In the genomic region with DNA sequence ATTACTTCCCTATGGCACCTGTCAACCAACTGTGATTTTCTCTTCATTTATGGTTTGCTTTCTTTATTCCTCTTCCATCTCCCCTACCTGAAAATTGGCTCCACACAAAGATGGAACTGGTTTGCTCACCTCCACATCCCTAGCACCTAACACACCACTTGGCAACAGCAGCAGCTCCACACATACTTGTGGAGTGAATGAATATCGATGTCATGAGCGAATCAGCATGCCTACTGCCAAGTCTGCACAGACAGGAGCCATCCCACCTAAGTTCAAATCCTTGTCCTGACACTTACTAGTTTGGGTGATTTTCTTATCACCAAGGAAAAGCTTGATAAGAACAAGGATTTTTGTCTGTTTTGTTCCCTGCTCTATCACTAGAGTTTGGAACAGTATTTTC, we compare ENCODE assay signal across 20 cellular contexts.
DNase-seq lines count a peak whose midpoint lies in the region; ATAC-seq, FAIRE-seq and TF ChIP-seq lines count a peak whose summit lies in the region.
"Had no signal": no experiment of that assay in that cellular context is flagged by ENCODE, and none has a peak within 500 bp of the region (broad histone marks: within the 10 kb centered on the region; RNA-seq: fewer than 3 reads in every experiment).

No MANE protein-coding gene starts in this region.

- H3K79me2 ChIP-seq in GM23248 (ENCODE audit: insufficient read depth) = no peaks in the 10 kb centered on the region
- H3K79me2 ChIP-seq in PC-3 (ENCODE audit: low read length) = no peaks in the 10 kb centered on the region

- no peak overlapping the region for H2AFZ ChIP-seq in GM23248
- no peak overlapping the region for H2AFZ ChIP-seq in PC-3 (ENCODE audit: low read length)
- H2AFZ ChIP-seq: GM23338 had no signal

- no peak overlapping the region for H3K9ac ChIP-seq in GM23248
- no peak overlapping the region for H3K9ac ChIP-seq in PC-3 (ENCODE audit: low read length)
- H3K9ac ChIP-seq: BLaER1 had no signal

- CTCF ChIA-PET in PC-3 (lab: Charles Lee) = no interaction called here

- H3K4me1 ChIP-seq in GM23248 (ENCODE audit: insufficient read depth) = no peaks in the 10 kb centered on the region
- H3K4me1 ChIP-seq in PC-3 (ENCODE audit: insufficient read depth, low read length) = peaks cover 10% of the 10 kb centered on the region
- H3K4me1 ChIP-seq: BLaER1, Caco-2 had no signal

- H3K4me2 ChIP-seq in GM23248 (ENCODE audit: unreplicated experiment) (no peak overlapping the region), PC-3 (ENCODE audit: low read length) (no peak overlapping the region)
- H3K4me2 ChIP-seq: BLaER1, GM23338 had no signal

- POLR2A ChIA-PET in PC-3 (lab: Charles Lee; ENCODE audit: unreplicated experiment) = no interaction called here

- H4K20me1 ChIP-seq in GM23248 (ENCODE audit: insufficient read depth) = no peaks in the 10 kb centered on the region
- no peaks in the 10 kb centered on the region for H4K20me1 ChIP-seq in PC-3 (ENCODE audit: low read length)
- H4K20me1 ChIP-seq: BLaER1 had no signal

- no peak overlapping the region for H3K4me3 ChIP-seq in GM23248
- H3K4me3 ChIP-seq in PC-3 (ENCODE audit: low read length) = no peak overlapping the region
- H3K4me3 ChIP-seq in fibroblast of the aortic adventitia (ENCODE audit: low read depth, low read length) = no peak overlapping the region
- H3K4me3 ChIP-seq: BLaER1, GM23338 had no signal

- BruUV-seq in PC-3 (replicated peaks; lab: Mats Ljungman, UMichigan) = no TSS peak

- peak; percentile 1 for DNase-seq in GM23248
- peak; percentile 52 for DNase-seq in PC-3
- DNase-seq in fibroblast of the aortic adventitia (ENCODE audit: low read depth) = peak; percentile 29
- DNase-seq in pons (ENCODE audit: low spot score) = no peak
- DNase-seq in HTR-8/SVneo (ENCODE audit: insufficient read length, low spot score) = no peak
- DNase-seq: Caco-2; CD4-positive, CD25-positive, alpha-beta regulatory T cell; CD8-positive, alpha-beta T cell; DMS153; DND-41; H9 had no signal

- no peaks in the 10 kb centered on the region for H3K27me3 ChIP-seq in GM23248 (replicated peaks; ENCODE audit: insufficient read depth)
- H3K27me3 ChIP-seq in PC-3 (ENCODE audit: low read length) = no peaks in the 10 kb centered on the region
- H3K27me3 ChIP-seq: BLaER1 had no signal

- no peak for TF ChIP-seq CTCF in PC-3 (conservative IDR thresholded peaks at IDR 0.05; ENCODE audit: low read depth, low read length)
- no peak for TF ChIP-seq CTCF in fibroblast of the aortic adventitia (IDR thresholded peaks at IDR 0.05; ENCODE audit: insufficient read depth, low read length)

- in situ Hi-C loops in GM23248 (cut with MboI) = no loop called here

- 85 to 87% methylated on average over 2 of the region's 2 CpGs for WGBS in GM23248 (ENCODE audit: low coverage in 1 of 2, low lambda C conversion rate in 2 of 2, missing lambda C conversion rate in 2 of 2), 2 experiments

- H3K9me2 ChIP-seq in GM23248 (ENCODE audit: insufficient read depth) (no peaks in the 10 kb centered on the region), PC-3 (replicated peaks; ENCODE audit: low read length) (no peaks in the 10 kb centered on the region)

- H3K27ac ChIP-seq in GM23248 = no peak overlapping the region
- H3K27ac ChIP-seq in PC-3 (ENCODE audit: low read length) = no peak overlapping the region
- H3K27ac ChIP-seq: 22Rv1, BLaER1, C4-2B had no signal

- H3F3A ChIP-seq in GM23248 (ENCODE audit: insufficient read depth) (no peaks in the 10 kb centered on the region), PC-3 (ENCODE audit: low read length, unreplicated experiment) (no peaks in the 10 kb centered on the region)

- H3K9me3 ChIP-seq in GM23248 (ENCODE audit: low read depth) (no peaks in the 10 kb centered on the region), PC-3 (ENCODE audit: low read length) (no peaks in the 10 kb centered on the region)
- H3K9me3 ChIP-seq: BLaER1, Caco-2 had no signal

- no peak for FAIRE-seq in HTR-8/SVneo (lab: Jason Lieb, UNC)
- FAIRE-seq: A204.1, G401.6, GM12892 had no signal

- no peak for ATAC-seq in PC-3
- ATAC-seq in HG02852 (IDR thresholded peaks at IDR 0.05; ENCODE audit: unreplicated experiment) = no peak
- ATAC-seq: CD8-positive, alpha-beta T cell; GM23338; HCT116 had no signal

- intact Hi-C loops in PC-3 (cut with micrococcal nuclease) = no loop called here

- no peaks in the 10 kb centered on the region for H3K36me3 ChIP-seq in GM23248 (ENCODE audit: low read depth)
- H3K36me3 ChIP-seq in PC-3 (ENCODE audit: low read depth, low read length) = no peaks in the 10 kb centered on the region
- H3K36me3 ChIP-seq: BLaER1 had no signal

Comparison
In these comparisons a context has a peak if more than half of its experiments do, and no peak if none do; other contexts are left out.
1. DNase-seq: peak in GM23248 (single experiment), PC-3 (single experiment) and fibroblast of the aortic adventitia (single experiment); none in pons (single experiment) and HTR-8/SVneo (single experiment).